ENCODE assay signal across 8 cellular contexts in genomic region chr2:68365087-68365486, GRCh38. TPM values are rescaled to one million over a fixed set of nuclear protein-coding genes. Genes with fewer than 3 reads are reported as not detected.
DNase-seq lines count a peak whose midpoint lies in the region; ATAC-seq and TF ChIP-seq lines count a peak whose summit lies in the region.

A gene with protein sequence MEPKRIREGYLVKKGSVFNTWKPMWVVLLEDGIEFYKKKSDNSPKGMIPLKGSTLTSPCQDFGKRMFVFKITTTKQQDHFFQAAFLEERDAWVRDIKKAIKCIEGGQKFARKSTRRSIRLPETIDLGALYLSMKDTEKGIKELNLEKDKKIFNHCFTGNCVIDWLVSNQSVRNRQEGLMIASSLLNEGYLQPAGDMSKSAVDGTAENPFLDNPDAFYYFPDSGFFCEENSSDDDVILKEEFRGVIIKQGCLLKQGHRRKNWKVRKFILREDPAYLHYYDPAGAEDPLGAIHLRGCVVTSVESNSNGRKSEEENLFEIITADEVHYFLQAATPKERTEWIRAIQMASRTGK (plus strand): TSS chr2:68365282. CDS start chr2:68365352, 70 bp downstream.

- H3K36me3 Mint-ChIP-seq in type B pancreatic cell = no peaks in the 10 kb centered on the region

- peak; percentile 73 for DNase-seq in OCI-LY7 (ENCODE audit: low spot score)
- DNase-seq in heart right ventricle = peak; percentile 25 to 53
- peak in 25 of 49 donors; percentile 3 to 60 (median 23) for DNase-seq in substantia nigra (lab: John Stamatoyannopoulos, UW)
- DNase-seq in OCI-M2 (lab: John Stamatoyannopoulos, UW; ENCODE audit: unreplicated experiment) = no peak
- no peak for DNase-seq in type B pancreatic cell (ENCODE audit: extremely low spot score, unreplicated experiment)
- DNase-seq in NCI-H526 treated with DMSO at 0.1 percent for 48 hours (lab: John Stamatoyannopoulos, UW) = no peak

- H3K27ac ChIP-seq in OCI-LY7 (ENCODE audit: low read depth, low read length, poor library complexity, severe bottlenecking) (peak within 1 kb of the TSS; percentile 67), heart right ventricle (peak within 1 kb of the TSS in 3 of 10 donors; percentile 30 to 87 (median 63)), substantia nigra (ENCODE audit: low read depth, low read length, poor library complexity, severe bottlenecking) (peak within 1 kb of the TSS; percentile 18)

- WGBS in heart right ventricle, 2 donors = 81 to 83% methylated on average over 7 of the region's 7 CpGs

- H3K4me1 ChIP-seq in OCI-LY7 (ENCODE audit: insufficient read depth, low read length, poor library complexity, severe bottlenecking) (peaks cover 62% of the 10 kb centered on the region), heart right ventricle (peaks cover 0 to 48% (median 4%) of the 10 kb centered on the region in 9 donors)

- H3K4me3 ChIP-seq in OCI-LY7 (ENCODE audit: low read depth, low read length, poor library complexity, severe bottlenecking) (peak within 1 kb of the TSS; percentile 74), heart right ventricle (peak within 1 kb of the TSS in 7 of 10 donors; percentile 2 to 63 (median 34))

- peaks cover 49% of the 10 kb centered on the region for H3K79me2 ChIP-seq in OCI-LY7 (ENCODE audit: insufficient read depth, low read depth, low read length)

- peaks cover 7% of the 10 kb centered on the region for H3K9me3 Mint-ChIP-seq in type B pancreatic cell

- peak within 1 kb of the TSS; percentile 62; the same call in 1 of the 2 replicates for H2AFZ ChIP-seq in OCI-LY7 (ENCODE audit: low read length)

- H3K27ac Mint-ChIP-seq in type B pancreatic cell = no peak within 1 kb of the TSS

- H3K36me3 ChIP-seq in OCI-LY7 (ENCODE audit: insufficient read depth, low read length) (peaks cover 22% of the 10 kb centered on the region), heart right ventricle (peaks cover 0 to 8% (median 0%) of the 10 kb centered on the region in 9 donors)

- peak within 1 kb of the TSS; percentile 84 for H3K4me2 ChIP-seq in OCI-LY7 (ENCODE audit: low read length)

- H3K27me3 ChIP-seq in heart right ventricle = no peaks in the 10 kb centered on the region

- CTCF ChIA-PET in OCI-LY7 (lab: Charles Lee; ENCODE audit: unreplicated experiment) = interaction anchor here (1.8 kb wide), 1 partner anchor 52 kb away, joined by 4 read pairs; no protein-coding TSS in a partner anchor

- peaks cover 5% of the 10 kb centered on the region for H3K27me3 Mint-ChIP-seq in type B pancreatic cell

- H3K9me3 ChIP-seq in OCI-LY7 (ENCODE audit: low read length) (peaks cover 17% of the 10 kb centered on the region), heart right ventricle (peaks cover 0 to 3% (median 0%) of the 10 kb centered on the region in 11 donors)

- H3K4me1 Mint-ChIP-seq in type B pancreatic cell (ENCODE audit: unreplicated experiment) = peaks cover 6% of the 10 kb centered on the region

- intact Hi-C loops in OCI-LY7 (cut with micrococcal nuclease; ENCODE audit: unreplicated experiment) (loop anchor here (1.0 to 10.0 kb wide), 4 partner anchors 20 to 540 kb away; no protein-coding TSS in a partner anchor), heart right ventricle (cut with DNase I) (loop anchor here in 3 of 10 donors (10.0 kb wide), 2 partner anchors 70 to 240 kb away; no protein-coding TSS in a partner anchor)

- no peak for TF ChIP-seq CTCF in OCI-LY7 (conservative IDR thresholded peaks at IDR 0.05; ENCODE audit: low read length)
- no peak for TF ChIP-seq CTCF in heart right ventricle (IDR thresholded peaks at IDR 0.05)
- no peak for TF ChIP-seq CTCF in type B pancreatic cell (conservative IDR thresholded peaks at IDR 0.05)

- no peaks in the 10 kb centered on the region for H4K20me1 ChIP-seq in OCI-LY7 (ENCODE audit: insufficient read depth, low read length)

- POLR2A ChIA-PET in OCI-LY7 (lab: Charles Lee) = interaction anchor here (0.5 to 3.4 kb wide), 10 partner anchors 8 to 158 kb away, joined by 3 to 22 read pairs (median 6); no protein-coding TSS in a partner anchor

- H3K9me2 ChIP-seq in OCI-LY7 (ENCODE audit: insufficient read depth, low read length) = no peaks in the 10 kb centered on the region

- peak; percentile 33 for ATAC-seq in GM18858 (IDR thresholded peaks at IDR 0.05; ENCODE audit: unreplicated experiment)
- ATAC-seq in HG02763 (IDR thresholded peaks at IDR 0.05; ENCODE audit: unreplicated experiment) = peak; percentile 53
- peak in 7 of 8 donors; percentile 59 to 75 (median 68) for ATAC-seq in heart right ventricle

- BruUV-seq in OCI-LY7 (replicated peaks; lab: Mats Ljungman, UMichigan) = no TSS peak

- no peak within 1 kb of the TSS for H3K4me3 Mint-ChIP-seq in type B pancreatic cell

RNA-seq across cellular contexts. Expression of the gene that starts here (rescaled TPM):
- 20.8 and 27.3 TPM in 2 replicates for total RNA-seq in OCI-LY7 (2014; rRNA removed; shearing (Covaris generic))
- total RNA-seq in OCI-LY7 (2022) (80.6 and 88.7 TPM in 2 replicates), heart right ventricle (10 to 100 TPM in 1 of 10 donors, 1 to 10 TPM in 9; 1.1 to 46.3 (median 2.8) TPM), type B pancreatic cell (ENCODE audit: low replicate concordance) (not detected in 2 replicates)
- polyA plus RNA-seq in heart right ventricle = 1 to 10 TPM; 1.2 to 3.3 TPM

Comparison
In these comparisons a context has a peak if more than half of its experiments do, and no peak if none do; other contexts are left out.
1. DNase-seq: peak in OCI-LY7 (single experiment), heart right ventricle (2 of 2) and substantia nigra (25 of 49); none in OCI-M2 (single experiment), type B pancreatic cell (single experiment) and NCI-H526 treated with DMSO at 0.1 percent for 48 hours (single experiment).
2. Peak in every context shown above with its lines, with median percentiles within 50 percentile points of each other: ATAC-seq.